ENCODE assay signal across 24 cellular contexts in the genomic region with DNA sequence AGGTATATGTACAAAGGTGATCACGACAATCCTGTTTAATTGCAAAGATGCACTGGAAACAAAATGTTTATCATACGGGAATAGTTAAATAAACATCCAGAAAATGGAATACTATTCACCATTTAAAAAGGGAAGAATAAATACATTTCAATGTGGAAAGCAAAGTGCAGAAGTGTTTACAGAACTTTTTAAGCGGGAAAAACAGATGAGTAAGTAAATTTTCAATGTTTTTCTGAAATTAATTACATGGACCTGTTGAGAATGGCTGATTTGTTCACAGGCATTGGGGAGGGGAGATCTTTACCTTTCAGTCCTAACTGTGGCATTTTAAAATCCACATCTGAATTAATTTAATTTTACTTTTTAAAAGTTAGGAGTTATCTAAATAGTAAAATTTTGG.
"Had no signal": no experiment of that assay in that cellular context is flagged by ENCODE, and none has a peak within 500 bp of the region (broad histone marks: within the 10 kb centered on the region; RNA-seq: fewer than 3 reads in every experiment).

No MANE protein-coding gene starts in this region.

- H3K36me3 ChIP-seq: breast epithelium had no signal

- H3K27ac Mint-ChIP-seq: activated T-helper 2 cell treated with anti-CD3 and anti-CD28 coated beads, Interferon-gamma antibody, Interleukin-2, Interleukin-4, amounts not matched to agents 10 μg/mL and 5 μg/mL and 100 μg/mL, durations not matched to agents 14 hours and 24 hours and 36 hours; mesothelial cell of epicardium; T-cell; T-helper 2 cell treated with Interferon-gamma antibody and Interleukin-4, amounts not matched to agents 5 μg/mL and 100 μg/mL, for 36 hours had no signal

- H3K27me3 Mint-ChIP-seq: naive B cell, T-cell had no signal

- H3K27me3 ChIP-seq: breast epithelium, esophagus muscularis mucosa, foreskin keratinocyte, heart right ventricle, tibial nerve had no signal

- H3K4me3 Mint-ChIP-seq: activated T-cell treated with anti-CD3 and anti-CD28 coated beads, Interleukin-2, amount 50 U/mL, for 4 hours; mesothelial cell of epicardium; neural crest cell; T-cell; T-helper 2 cell treated with Interferon-gamma antibody and Interleukin-4, amounts not matched to agents 5 μg/mL and 100 μg/mL, for 36 hours had no signal

- DNase-seq: activated CD4-positive, alpha-beta T cell treated with anti-CD3 and anti-CD28 coated beads for 48 hours; activated CD4-positive, alpha-beta T cell treated with anti-CD3 and anti-CD28 coated beads, Interleukin-2, amount 50 U/mL, for 48 hours; activated CD8-positive, alpha-beta memory T cell treated with anti-CD3 and anti-CD28 coated beads, Interleukin-2, amount 50 U/mL, for 4 hours; activated T-cell treated with anti-CD3 and anti-CD28 coated beads, Interleukin-2, amount 50 U/mL, for 4 hours; dermis blood vessel endothelial cell; effector CD4-positive, alpha-beta T cell; foreskin keratinocyte; heart right ventricle; left ventricle myocardium superior; naive B cell; posterior cingulate gyrus; right cardiac atrium; stimulated activated naive CD4-positive, alpha-beta T cell treated with Interleukin-2 at 50 U/mL for 16 hours; T-cell had no signal

- H3K4me1 ChIP-seq: breast epithelium, foreskin keratinocyte had no signal

- H3K27ac ChIP-seq: breast epithelium, esophagus muscularis mucosa, foreskin keratinocyte, tibial nerve, VCaP had no signal

- H3K9me3 Mint-ChIP-seq: activated naive CD4-positive, alpha-beta T cell treated with anti-CD3 and anti-CD28 coated beads, Interleukin-2, amount 50 U/mL, for 72 hours; activated T-cell treated with anti-CD3 and anti-CD28 coated beads, Interleukin-2, amount 50 U/mL, for 4 hours; activated T-helper 2 cell treated with anti-CD3 and anti-CD28 coated beads, Interferon-gamma antibody, Interleukin-2, Interleukin-4, amounts not matched to agents 10 μg/mL and 5 μg/mL and 100 μg/mL, durations not matched to agents 14 hours and 24 hours and 36 hours; mesothelial cell of epicardium; naive B cell; neural crest cell; T-cell; T-helper 2 cell treated with Interferon-gamma antibody and Interleukin-4, amounts not matched to agents 5 μg/mL and 100 μg/mL, for 36 hours had no signal

- H3K4me3 ChIP-seq: breast epithelium, esophagus muscularis mucosa, tibial nerve had no signal

- ATAC-seq: activated CD4-positive, CD25-positive, alpha-beta regulatory T cell treated with anti-CD3 and anti-CD28 coated beads, Interleukin-2, amount 50 U/mL, for 24 hours; activated naive CD4-positive, alpha-beta T cell treated with anti-CD3 and anti-CD28 coated beads, Interleukin-2, amount 50 U/mL, for 72 hours; activated T-cell treated with anti-CD3 and anti-CD28 coated beads, Interleukin-2, amount 50 U/mL, for 4 hours; foreskin keratinocyte; heart right ventricle; left ventricle myocardium superior; right cardiac atrium; T-cell had no signal

- H3K9me3 ChIP-seq: breast epithelium, esophagus muscularis mucosa, heart right ventricle, tibial nerve had no signal
